22 cellular contexts compared by ENCODE assay signal in the genomic region with DNA sequence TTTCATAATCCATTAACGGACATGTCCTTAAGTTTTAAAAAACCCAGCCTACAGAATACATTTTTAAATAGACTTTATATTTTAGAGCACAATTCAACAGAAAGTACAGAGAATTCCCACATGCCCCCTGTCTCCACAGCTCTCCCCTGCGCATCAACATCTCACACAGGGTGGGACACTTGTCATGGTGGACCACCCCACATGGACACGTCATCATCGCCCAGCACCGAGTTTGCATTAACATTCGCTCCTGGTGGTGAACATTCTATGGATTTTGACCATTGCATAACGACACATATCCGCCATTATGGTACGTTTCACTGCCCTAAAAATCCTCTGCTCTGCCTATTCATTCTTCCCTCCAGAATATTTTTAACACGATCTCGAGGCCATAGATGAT. TPM values are rescaled to one million over a fixed set of nuclear protein-coding genes. Genes with fewer than 3 reads are reported as not detected.
DNase-seq lines count a peak whose midpoint lies in the region; ATAC-seq, FAIRE-seq and TF ChIP-seq lines count a peak whose summit lies in the region.
"Had no signal": no experiment of that assay in that cellular context is flagged by ENCODE, and none has a peak within 500 bp of the region (broad histone marks: within the 10 kb centered on the region; RNA-seq: fewer than 3 reads in every experiment).

No MANE protein-coding gene starts in this region.

- no peak overlapping the region for H3K27ac ChIP-seq in HepG2 (ENCODE audit: extremely low read length, insufficient read depth, low read length)
- H3K27ac ChIP-seq in right lobe of liver = no peak overlapping the region
- H3K27ac ChIP-seq: RWPE1 had no signal

- no peak for TF ChIP-seq POLR2A in HepG2 (IDR thresholded peaks at IDR 0.05; ENCODE audit: insufficient read depth in 1 of 2, low read depth in 2 of 2, low read length in 2 of 2)
- no peak for TF ChIP-seq POLR2A in right lobe of liver (IDR thresholded peaks at IDR 0.05)

- intact Hi-C loops in HepG2 (cut with micrococcal nuclease; ENCODE audit: unreplicated experiment) = loop anchor here (5.0 to 10.0 kb wide), 2 partner anchors 117 to 214 kb away; no protein-coding TSS in a partner anchor
- intact Hi-C loops in right lobe of liver (cut with DNase I) = no loop called here

- no peak overlapping the region for H3K4me3 ChIP-seq in HepG2 (replicated peaks in 1 of 3; ENCODE audit: insufficient read depth in 1 of 3, low read depth in 2 of 3, low read length in 3 of 3)
- H3K4me3 ChIP-seq in right lobe of liver = no peak overlapping the region
- no peak overlapping the region for H3K4me3 ChIP-seq in bronchial epithelial cell (ENCODE audit: low read depth, low read length)
- H3K4me3 ChIP-seq: GM12878 had no signal

- H3K9me3 ChIP-seq in HepG2 (ENCODE audit: low read length) (no peaks in the 10 kb centered on the region), right lobe of liver (no peaks in the 10 kb centered on the region)
- H3K9me3 ChIP-seq: A549, SJCRH30 had no signal

- POLR2A ChIA-PET in HepG2 (lab: Yijun Ruan, JAX) = no interaction called here

- FAIRE-seq in HepG2 (lab: Jason Lieb, UNC) (no peak), bronchial epithelial cell (lab: Jason Lieb, UNC) (peak; percentile 23), GM19239 (lab: Jason Lieb, UNC) (no peak)
- FAIRE-seq: A549, GM12878, H54 had no signal

- peaks cover 47% of the 10 kb centered on the region for H3K27me3 Mint-ChIP-seq in nephron (ENCODE audit: low read depth)

- DNase-seq in HepG2 (ENCODE audit: low spot score) (no peak), right lobe of liver (no peak), bronchial epithelial cell (ENCODE audit: low read depth) (no peak), NCI-H2171 treated with DMSO at 0.1 percent for 48 hours (lab: John Stamatoyannopoulos, UW) (no peak), GM19239 (ENCODE audit: insufficient read length, low spot score) (no peak), GOT3 (lab: John Stamatoyannopoulos, UW) (no peak)
- DNase-seq: C1 segment of cervical spinal cord, DMS 273 treated with DMSO at 0.1 percent for 48 hours, GDM1, Kasumi-1, NCI-H1105, NCI-H2171, NCI-H446 treated with DMSO at 0.1 percent for 48 hours, PC-3, SJCRH30 had no signal

- no peak overlapping the region for H3K9ac ChIP-seq in HepG2 (ENCODE audit: insufficient read depth, low read depth, low read length)

- no peaks in the 10 kb centered on the region for H3K36me3 Mint-ChIP-seq in nephron (ENCODE audit: low read depth)

- H3K4me1 Mint-ChIP-seq in nephron = peaks cover 40% of the 10 kb centered on the region

- no peak for TF ChIP-seq RAD21 in HepG2 (CRISPR knock-in tag; IDR thresholded peaks at IDR 0.05)

- no peak for TF ChIP-seq CTCF in HepG2 (CRISPR knock-in tag; IDR thresholded peaks at IDR 0.05)
- TF ChIP-seq CTCF in right lobe of liver (IDR thresholded peaks at IDR 0.05) = no peak
- TF ChIP-seq CTCF in bronchial epithelial cell (IDR thresholded peaks at IDR 0.05; ENCODE audit: insufficient read depth, low read length, severe bottlenecking) = no peak
- no peak for TF ChIP-seq CTCF in nephron (IDR thresholded peaks at IDR 0.05; ENCODE audit: unreplicated experiment in 3 of 3)

- ATAC-seq in HepG2 (no peak), right lobe of liver (no peak), SK-N-SH treated with all-trans-retinoic acid at 6 μM for 48 hours (no peak)
- ATAC-seq: GM12878, PC-3 had no signal

- no peak overlapping the region for H3K4me2 ChIP-seq in HepG2 (ENCODE audit: low read depth, low read length)

- H3K9me3 Mint-ChIP-seq in nephron = no peaks in the 10 kb centered on the region

- no peak overlapping the region for H2AFZ ChIP-seq in HepG2 (ENCODE audit: low read length)

- CTCF ChIA-PET in HepG2 (lab: Yijun Ruan, JAX; ENCODE audit: low intra/inter-chr PET ratio, low total read pairs) = no interaction called here

- H4K20me1 ChIP-seq in HepG2 (ENCODE audit: insufficient read depth, low read length) = no peaks in the 10 kb centered on the region; the same call in 1 of the 2 replicates

- peak overlapping the region in 1 of 3 experiments; percentile 7 for H3K27ac Mint-ChIP-seq in nephron
- H3K27ac Mint-ChIP-seq: IgD-negative memory B cell had no signal

- 68% methylated on average over 11 of the region's 11 CpGs for WGBS in HepG2 (ENCODE audit: low lambda C conversion rate)
- WGBS in right lobe of liver (ENCODE audit: insufficient coverage, low coverage, low lambda C conversion rate, missing lambda C conversion rate) = 60% methylated on average over 11 of the region's 11 CpGs

- in situ Hi-C loops in HepG2 (cut with HindIII; ENCODE audit: extremely low pct_ligation_motif_present, low pct_unique_long_range_greater_than_20kb) = no loop called here

- H3K27me3 ChIP-seq in HepG2 (ENCODE audit: control insufficient read depth in 1 of 2, insufficient read depth in 2 of 2, low read length in 2 of 2) (peaks cover 10 to 65% of the 10 kb centered on the region in 2 experiments), right lobe of liver (peaks cover 0 to 10% of the 10 kb centered on the region in 2 donors), bronchial epithelial cell (ENCODE audit: control insufficient read depth, insufficient read depth, low read length) (peaks cover 15% of the 10 kb centered on the region)
- H3K27me3 ChIP-seq: SJCRH30 had no signal

- no peaks in the 10 kb centered on the region for H3K79me2 ChIP-seq in HepG2 (ENCODE audit: insufficient read depth, low read length)

- BruUV-seq in HepG2 (replicated peaks; lab: Mats Ljungman, UMichigan) = no TSS peak

- TF ChIP-seq EP300 in HepG2 (IDR thresholded peaks at IDR 0.05; ENCODE audit: low read depth in 2 of 2, low read length in 2 of 2) (no peak), HepG2 (CRISPR knock-in tag; IDR thresholded peaks at IDR 0.05; ENCODE audit: borderline replicate concordance) (no peak)

- H3K4me3 Mint-ChIP-seq in nephron = peak overlapping the region; percentile 58 to 74 (median 62)

- H3K4me1 ChIP-seq in HepG2 (ENCODE audit: insufficient read depth, low read length) (peaks cover 9% of the 10 kb centered on the region), right lobe of liver (peaks cover 0 to 4% (median 0%) of the 10 kb centered on the region in 4 donors)

- H3K36me3 ChIP-seq in HepG2 (replicated peaks in 1 of 2; ENCODE audit: control insufficient read depth in 1 of 2, insufficient read depth in 2 of 2, low read length in 2 of 2) = no peaks in the 10 kb centered on the region
- no peaks in the 10 kb centered on the region for H3K36me3 ChIP-seq in right lobe of liver
- no peaks in the 10 kb centered on the region for H3K36me3 ChIP-seq in bronchial epithelial cell (ENCODE audit: control insufficient read depth, insufficient read depth, low read length)
- H3K36me3 ChIP-seq: SJCRH30 had no signal

TF ChIP-seq in HepG2, 621 proteins besides CTCF, POLR2A, EP300 and RAD21:
- TF ChIP-seq CREB1 (IDR thresholded peaks at IDR 0.05) = peak; percentile 61
- TF ChIP-seq CREB1 (CRISPR knock-in tag; IDR thresholded peaks at IDR 0.05) = no peak
- no peak for TF ChIP-seq KDM6A (CRISPR knock-in tag; IDR thresholded peaks at IDR 0.05; ENCODE audit: low read depth)

TF ChIP-seq in SK-N-SH treated with all-trans-retinoic acid at 6 μM for 48 hours, 23 proteins besides CTCF, POLR2A, EP300 and RAD21 (continues in another document):
- TF ChIP-seq, protein P1, sequence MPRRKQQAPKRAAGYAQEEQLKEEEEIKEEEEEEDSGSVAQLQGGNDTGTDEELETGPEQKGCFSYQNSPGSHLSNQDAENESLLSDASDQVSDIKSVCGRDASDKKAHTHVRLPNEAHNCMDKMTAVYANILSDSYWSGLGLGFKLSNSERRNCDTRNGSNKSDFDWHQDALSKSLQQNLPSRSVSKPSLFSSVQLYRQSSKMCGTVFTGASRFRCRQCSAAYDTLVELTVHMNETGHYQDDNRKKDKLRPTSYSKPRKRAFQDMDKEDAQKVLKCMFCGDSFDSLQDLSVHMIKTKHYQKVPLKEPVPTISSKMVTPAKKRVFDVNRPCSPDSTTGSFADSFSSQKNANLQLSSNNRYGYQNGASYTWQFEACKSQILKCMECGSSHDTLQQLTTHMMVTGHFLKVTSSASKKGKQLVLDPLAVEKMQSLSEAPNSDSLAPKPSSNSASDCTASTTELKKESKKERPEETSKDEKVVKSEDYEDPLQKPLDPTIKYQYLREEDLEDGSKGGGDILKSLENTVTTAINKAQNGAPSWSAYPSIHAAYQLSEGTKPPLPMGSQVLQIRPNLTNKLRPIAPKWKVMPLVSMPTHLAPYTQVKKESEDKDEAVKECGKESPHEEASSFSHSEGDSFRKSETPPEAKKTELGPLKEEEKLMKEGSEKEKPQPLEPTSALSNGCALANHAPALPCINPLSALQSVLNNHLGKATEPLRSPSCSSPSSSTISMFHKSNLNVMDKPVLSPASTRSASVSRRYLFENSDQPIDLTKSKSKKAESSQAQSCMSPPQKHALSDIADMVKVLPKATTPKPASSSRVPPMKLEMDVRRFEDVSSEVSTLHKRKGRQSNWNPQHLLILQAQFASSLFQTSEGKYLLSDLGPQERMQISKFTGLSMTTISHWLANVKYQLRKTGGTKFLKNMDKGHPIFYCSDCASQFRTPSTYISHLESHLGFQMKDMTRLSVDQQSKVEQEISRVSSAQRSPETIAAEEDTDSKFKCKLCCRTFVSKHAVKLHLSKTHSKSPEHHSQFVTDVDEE (CRISPR knock-in tag; IDR thresholded peaks at IDR 0.05) = no peak

RNA-seq across cellular contexts. Expression of a gene that starts 1.1 kb away (rescaled TPM):
- total RNA-seq in HepG2 (2016; rRNA removed; fragmentation: Illumina TruSeq; extraction: Trizol) (0.09 and 0.15 TPM in 2 replicates), right lobe of liver (not detected), bronchial epithelial cell (not detected in 2 replicates)
- not detected in 2 replicates for total RNA-seq in HepG2 (2016; cell fraction: cytosol; rRNA removed; fragmentation: Illumina TruSeq; extraction: Trizol; ENCODE audit: low read depth)
- 0.24 TPM in 1 of 2 replicates, not detected in the other for total RNA-seq in HepG2 (2016; cell fraction: insoluble cytoplasmic fraction; rRNA removed; fragmentation: Illumina TruSeq; extraction: Trizol)
- 0.09 and 0.17 TPM in 2 replicates for total RNA-seq in HepG2 (2016; cell fraction: membrane; rRNA removed; fragmentation: Illumina TruSeq; extraction: Trizol)
- total RNA-seq in HepG2 (2016; cell fraction: nucleus; rRNA removed; fragmentation: Illumina TruSeq; extraction: Trizol) = 0.22 TPM in 1 of 2 replicates, not detected in the other
- polyA plus RNA-seq in HepG2 (2011; rRNA removed) = 0.12 and 0.17 TPM in 2 replicates
- 0.09 and 0.19 TPM in 2 replicates for polyA plus RNA-seq in HepG2 (2011; cell fraction: cytosol; rRNA removed)
- polyA plus RNA-seq in HepG2 (2011; cell fraction: nucleus; rRNA removed) = 0.14 and 0.16 TPM in 2 replicates
- 0.05 TPM in 1 of 2 replicates, not detected in the other for polyA plus RNA-seq in HepG2 (2012)
- polyA plus RNA-seq in HepG2 (2016; cell fraction: cytosol; fragmentation: Illumina TruSeq; extraction: Trizol; ENCODE audit: low read depth) = 0.07 and 0.10 TPM in 2 replicates
- 0.13 TPM in 2 replicates for polyA plus RNA-seq in HepG2 (2016; cell fraction: insoluble cytoplasmic fraction; fragmentation: Illumina TruSeq; extraction: Trizol; ENCODE audit: low read depth)
- polyA plus RNA-seq in HepG2 (2016; cell fraction: membrane; fragmentation: Illumina TruSeq; extraction: Trizol; ENCODE audit: low read depth) = 0.15 and 0.18 TPM in 2 replicates
- polyA plus RNA-seq in HepG2 (2016; cell fraction: nucleus; fragmentation: Illumina TruSeq; extraction: Trizol; ENCODE audit: insufficient read depth, low read depth) = 0.33 and 0.39 TPM in 2 replicates
- 0.18 TPM in 1 of 2 replicates, not detected in the other for polyA minus RNA-seq in HepG2 (2011; rRNA and poly(A)+ RNA removed; ENCODE audit: low replicate concordance)
- polyA minus RNA-seq in HepG2 (2011; cell fraction: cytosol; rRNA and poly(A)+ RNA removed) = 0.26 TPM in 1 of 2 replicates, not detected in the other
- not detected in 2 replicates for polyA minus RNA-seq in HepG2 (2011; cell fraction: nucleus; rRNA and poly(A)+ RNA removed)
- total RNA-seq: GM12878 had no signal
- polyA plus RNA-seq: GM12878, IgD-negative memory B cell had no signal
